ENCODE assay signal across 1 cellular context in genomic region chr12:117069926-117070900, GRCh38.
TF ChIP-seq lines count a peak whose summit lies in the region.

No MANE protein-coding gene starts in this region.

TF ChIP-seq in SK-N-SH treated with all-trans-retinoic acid at 6 μM for 48 hours, 23 proteins besides CTCF, POLR2A, EP300 and RAD21 (continued from another document):
- TF ChIP-seq CREB5 (CRISPR knock-in tag; IDR thresholded peaks at IDR 0.05; ENCODE audit: low read depth) (no peak), TSHZ2 (CRISPR knock-in tag; IDR thresholded peaks at IDR 0.05) (no peak)
